ENCODE assay signal across 8 cellular contexts in genomic region chr7:50595538-50596102, GRCh38. TPM values are rescaled to one million over a fixed set of nuclear protein-coding genes. Genes with fewer than 3 reads are reported as not detected.
DNase-seq lines count a peak whose midpoint lies in the region; ATAC-seq and TF ChIP-seq lines count a peak whose summit lies in the region.

No MANE protein-coding gene starts in this region.

- whole genome bisulfite sequencing in prostate gland: 55% methylated on average over 4 of the region's 4 CpGs

- H3K27ac ChIP-seq in caudate nucleus (ENCODE audit: low read depth, low read length) (no peak overlapping the region), left lung (no peak overlapping the region), prostate gland (no peak overlapping the region)

- H3K27me3 ChIP-seq in left lung: no peaks in the 10 kb centered on the region
- no peaks in the 10 kb centered on the region for H3K27me3 ChIP-seq in prostate gland (replicated peaks; ENCODE audit: insufficient read depth)

- peaks cover 2% of the 10 kb centered on the region for H3K36me3 Mint-ChIP-seq in activated T-cell treated with anti-CD3 and anti-CD28 coated beads, Interleukin-2, amount 50 U/mL, for 4 hours (ENCODE audit: insufficient read depth)

- no peak for DNase-seq in activated T-cell treated with anti-CD3 and anti-CD28 coated beads, Interleukin-2, amount 50 U/mL, for 4 hours
- DNase-seq in activated T-cell treated with anti-CD3 and anti-CD28 coated beads for 4 hours (no peak), NCI-H226 (peak; percentile 9), caudate nucleus (lab: John Stamatoyannopoulos, UW) (peak in 45 of 61 donors; percentile 3 to 78 (median 30)), left lung (no peak), prostate gland (ENCODE audit: low spot score) (no peak), GM20000 (ENCODE audit: low spot score) (no peak)

- peaks cover 4% of the 10 kb centered on the region for H3K27me3 Mint-ChIP-seq in activated T-cell treated with anti-CD3 and anti-CD28 coated beads, Interleukin-2, amount 50 U/mL, for 4 hours (ENCODE audit: low read depth)

- TF ChIP-seq POLR2A in prostate gland (IDR thresholded peaks at IDR 0.05): no peak

- intact Hi-C loops in left lung (cut with DNase I) (no loop called here), prostate gland (cut with DNase I) (loop anchor here (10.0 kb wide), 1 partner anchor 469 kb away; no protein-coding TSS in a partner anchor)

- ATAC-seq in activated T-cell treated with anti-CD3 and anti-CD28 coated beads, Interleukin-2, amount 50 U/mL, for 4 hours: peak; percentile 31 to 58
- ATAC-seq in HG02623 (IDR thresholded peaks at IDR 0.05; ENCODE audit: unreplicated experiment) (peak; percentile 11), left lung (peak; percentile 54)

- H3K4me3 ChIP-seq in left lung: no peak overlapping the region
- no peak overlapping the region for H3K4me3 ChIP-seq in prostate gland

- H3K9me3 ChIP-seq in left lung: no peaks in the 10 kb centered on the region
- H3K9me3 ChIP-seq in prostate gland: no peaks in the 10 kb centered on the region

- H3K9me3 Mint-ChIP-seq in activated T-cell treated with anti-CD3 and anti-CD28 coated beads, Interleukin-2, amount 50 U/mL, for 4 hours: no peaks in the 10 kb centered on the region

- H3K36me3 ChIP-seq in left lung: peaks cover 0 to 67% of the 10 kb centered on the region in 2 donors
- H3K36me3 ChIP-seq in prostate gland: no peaks in the 10 kb centered on the region

- peaks cover 13% of the 10 kb centered on the region for H3K4me1 Mint-ChIP-seq in activated T-cell treated with anti-CD3 and anti-CD28 coated beads, Interleukin-2, amount 50 U/mL, for 4 hours (ENCODE audit: low read depth)

- TF ChIP-seq CTCF in left lung (IDR thresholded peaks at IDR 0.05) (no peak), prostate gland (IDR thresholded peaks at IDR 0.05) (peak in 2 of 4 experiments; percentile 13 to 29), GM20000 (IDR thresholded peaks at IDR 0.05; ENCODE audit: extremely low read depth, missing control alignments) (no peak)

- H3K4me3 Mint-ChIP-seq in activated T-cell treated with anti-CD3 and anti-CD28 coated beads, Interleukin-2, amount 50 U/mL, for 4 hours: no peak overlapping the region

- no peaks in the 10 kb centered on the region for H3K4me1 ChIP-seq in left lung
- no peaks in the 10 kb centered on the region for H3K4me1 ChIP-seq in prostate gland (replicated peaks)

RNA-seq across cellular contexts. Expression of gene DDC, which starts 30.4 kb away (rescaled TPM):
- under 1 TPM in 2 of 3 donors, not detected in 1; 0.38 to 0.61 TPM for total RNA-seq in activated T-cell treated with anti-CD3 and anti-CD28 coated beads, Interleukin-2, amount 50 U/mL, for 4 hours
- total RNA-seq in left lung (1 to 10 TPM in 1 of 2 donors, under 1 TPM in 1; 0.90 to 1.2 TPM), prostate gland (1 to 10 TPM; 1.5 to 1.9 TPM)

Comparison
In these comparisons a context has a peak if more than half of its experiments do, and no peak if none do; other contexts are left out.
1. DNase-seq: peak in NCI-H226 (single experiment) and caudate nucleus (45 of 61); none in activated T-cell treated with anti-CD3 and anti-CD28 coated beads, Interleukin-2, amount 50 U/mL, for 4 hours (single experiment), activated T-cell treated with anti-CD3 and anti-CD28 coated beads for 4 hours (single experiment), left lung (0 of 2), prostate gland (single experiment) and GM20000 (single experiment).
2. Peak in every context shown above with its lines, with median percentiles within 50 percentile points of each other: ATAC-seq.